In genomic region chr13:113855012-113855921, GRCh38 we compare ENCODE assay signal across 11 cellular contexts. TPM values are rescaled to one million over a fixed set of nuclear protein-coding genes. Genes with fewer than 3 reads are reported as not detected.
DNase-seq lines count a peak whose midpoint lies in the region; ATAC-seq and TF ChIP-seq lines count a peak whose summit lies in the region.
"Had no signal": no experiment of that assay in that cellular context is flagged by ENCODE, and none has a peak within 500 bp of the region (broad histone marks: within the 10 kb centered on the region; RNA-seq: fewer than 3 reads in every experiment).

No MANE protein-coding gene starts in this region.

- H3K27ac ChIP-seq in SJCRH30: peak overlapping the region; percentile 14; the same call in 1 of the 2 replicates
- H3K27ac ChIP-seq in gastrocnemius medialis: peak overlapping the region; percentile 79 to 92 (median 83)
- H3K27ac ChIP-seq: VCaP had no signal

- in situ Hi-C loops in gastrocnemius medialis (cut with MboI; ENCODE audit: low sequenced_read_pairs in 4 of 4): no loop called here

- H3K36me3 ChIP-seq in SJCRH30 (no peaks in the 10 kb centered on the region), gastrocnemius medialis (no peaks in the 10 kb centered on the region)

- no peak overlapping the region for H3K4me3 ChIP-seq in SJCRH30
- H3K4me3 ChIP-seq in gastrocnemius medialis: no peak overlapping the region
- H3K4me3 ChIP-seq: GM12878 had no signal

- H3K4me1 ChIP-seq in SJCRH30 (no peaks in the 10 kb centered on the region; the same call in 1 of the 2 replicates), gastrocnemius medialis (peaks cover 52 to 58% of the 10 kb centered on the region in 2 donors)

- peak in 1 of 2 donors; percentile 8 for TF ChIP-seq POLR2A in gastrocnemius medialis (IDR thresholded peaks at IDR 0.05)

- intact Hi-C loops in left cardiac atrium (cut with DNase I) (no loop called here), gastrocnemius medialis (cut with DNase I; ENCODE audit: low total_unique reads) (loop anchor here (1.0 kb wide), 2 partner anchors 18 to 34 kb away; no protein-coding TSS in a partner anchor)

- TF ChIP-seq CTCF in gastrocnemius medialis (IDR thresholded peaks at IDR 0.05 in 4 of 5, conservative IDR thresholded peaks at IDR 0.05 in 1 of 5): no peak

- H3K27me3 ChIP-seq in SJCRH30 (no peaks in the 10 kb centered on the region), gastrocnemius medialis (no peaks in the 10 kb centered on the region)

- H3K9me3 ChIP-seq in SJCRH30 (replicated peaks) (peaks cover 4% of the 10 kb centered on the region; the same call in 1 of the 2 replicates), gastrocnemius medialis (no peaks in the 10 kb centered on the region)

- ATAC-seq in left cardiac atrium (peak; percentile 52 to 68), gastrocnemius medialis (peak; percentile 94)
- ATAC-seq: GM12878, PC-3 had no signal

- DNase-seq in ELF-1 (ENCODE audit: low read depth, low spot score) (peak; percentile 8), SJCRH30 (no peak), left cardiac atrium (no peak), gastrocnemius medialis (peak; percentile 91 to 93), COR-L47 (lab: John Stamatoyannopoulos, UW) (no peak), NCI-H774 (lab: John Stamatoyannopoulos, UW) (no peak), NCI-H510A treated with DMSO at 0.1 percent for 48 hours (lab: John Stamatoyannopoulos, UW) (no peak), NCI-H2171 (lab: John Stamatoyannopoulos, UW) (no peak)
- DNase-seq: PC-3 had no signal

RNA-seq across cellular contexts. Expression of gene GAS6, which starts 8.6 kb away (rescaled TPM):
- 0.10 and 0.14 TPM in 2 replicates for total RNA-seq in SJCRH30 (2014; rRNA removed; shearing (Covaris generic))
- total RNA-seq in left cardiac atrium: 100 to 1,000 TPM; 165 to 175 TPM
- total RNA-seq in gastrocnemius medialis: 100 to 1,000 TPM in 1 of 4 donors, 10 to 100 TPM in 3; 68.6 to 122 (median 86.3) TPM

Comparison
In these comparisons a context has a peak if more than half of its experiments do, and no peak if none do; other contexts are left out.
1. DNase-seq: peak in ELF-1 (single experiment) and gastrocnemius medialis (2 of 2); none in SJCRH30 (0 of 2), left cardiac atrium (single experiment), COR-L47 (single experiment), NCI-H774 (single experiment), NCI-H510A treated with DMSO at 0.1 percent for 48 hours (single experiment) and NCI-H2171 (single experiment).
2. RNA of gene GAS6, which starts 8.6 kb away (total RNA-seq): 165 to 175 TPM in left cardiac atrium and 68.6 to 122 TPM in gastrocnemius medialis; 0.10 to 0.14 TPM in SJCRH30; every median in the first group is over 10 times any median in the second.